In the genomic region with DNA sequence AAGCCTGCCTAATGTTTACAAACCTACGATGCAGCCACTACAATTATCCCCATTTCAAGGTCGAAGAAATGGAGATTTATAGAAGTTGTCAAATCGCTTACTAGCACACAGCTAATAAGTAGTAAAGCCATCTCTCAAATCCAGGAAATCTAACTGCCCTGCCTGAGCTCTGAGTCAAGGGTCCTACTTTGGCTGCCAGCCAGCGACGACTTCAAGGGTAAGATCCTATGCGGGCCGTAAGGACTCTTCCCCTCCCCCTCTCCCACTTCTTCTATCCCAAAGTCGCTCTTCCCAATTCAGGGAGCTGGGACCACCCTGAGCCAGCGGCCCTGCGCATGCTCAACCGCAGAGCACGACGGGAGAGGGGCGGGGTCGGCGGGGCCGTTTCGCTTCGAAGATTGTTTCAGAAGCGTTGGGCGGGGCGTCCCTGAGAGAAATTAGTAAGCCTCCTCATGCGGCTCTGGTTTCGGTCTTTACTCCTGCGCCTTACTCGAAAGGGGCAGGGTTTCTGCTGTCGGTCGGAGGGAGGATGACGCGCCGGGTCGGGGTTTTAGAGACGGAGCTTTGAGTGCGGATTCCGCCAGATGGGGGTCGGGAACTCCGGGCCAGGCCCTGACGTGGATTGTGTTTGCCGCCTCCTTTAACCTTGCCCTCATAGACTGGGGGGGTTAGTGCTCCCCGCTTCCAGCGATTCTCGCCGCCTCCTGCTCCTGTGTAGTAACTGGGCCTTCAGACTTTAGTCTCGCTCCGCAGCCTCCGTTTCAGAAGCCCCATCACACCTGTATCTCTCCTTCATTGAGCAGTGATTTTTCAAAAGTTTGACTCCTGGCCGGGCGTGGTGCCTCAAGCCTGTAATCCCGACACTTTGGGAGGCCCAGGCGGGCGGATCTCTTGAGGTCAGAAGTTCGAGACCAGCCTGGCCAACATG, we compare ENCODE assay signal across 1 cellular context.
A peak's percentile ranks its signal among the peaks of the same experiment; 100 is the strongest.
TF ChIP-seq lines count a peak whose summit lies in the region.

A gene (plus strand): TSS at position 383 of the 928 bp plus-strand sequence. CDS start 14,603 bp downstream, outside the sequence.

TF ChIP-seq in HepG2, 621 proteins besides CTCF, POLR2A, EP300 and RAD21 (continued from another document and continues in another):
- no peak for TF ChIP-seq HNRNPH1 (optimal IDR thresholded peaks at IDR 0.05; ENCODE audit: low read depth, low read length)
- no peak for TF ChIP-seq RFX1 (IDR thresholded peaks at IDR 0.05)
- TF ChIP-seq, protein P1, sequence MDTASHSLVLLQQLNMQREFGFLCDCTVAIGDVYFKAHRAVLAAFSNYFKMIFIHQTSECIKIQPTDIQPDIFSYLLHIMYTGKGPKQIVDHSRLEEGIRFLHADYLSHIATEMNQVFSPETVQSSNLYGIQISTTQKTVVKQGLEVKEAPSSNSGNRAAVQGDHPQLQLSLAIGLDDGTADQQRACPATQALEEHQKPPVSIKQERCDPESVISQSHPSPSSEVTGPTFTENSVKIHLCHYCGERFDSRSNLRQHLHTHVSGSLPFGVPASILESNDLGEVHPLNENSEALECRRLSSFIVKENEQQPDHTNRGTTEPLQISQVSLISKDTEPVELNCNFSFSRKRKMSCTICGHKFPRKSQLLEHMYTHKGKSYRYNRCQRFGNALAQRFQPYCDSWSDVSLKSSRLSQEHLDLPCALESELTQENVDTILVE (CRISPR knock-in tag; IDR thresholded peaks at IDR 0.05): no peak; the same call in 1 of the 2 replicates
- TF ChIP-seq KLF15 (CRISPR knock-in tag; IDR thresholded peaks at IDR 0.05; ENCODE audit: borderline replicate concordance): no peak
- TF ChIP-seq JUN (CRISPR knock-in tag; IDR thresholded peaks at IDR 0.05): no peak
- TF ChIP-seq ZNF678 (CRISPR knock-in tag; IDR thresholded peaks at IDR 0.05): no peak
- TF ChIP-seq, protein P2, sequence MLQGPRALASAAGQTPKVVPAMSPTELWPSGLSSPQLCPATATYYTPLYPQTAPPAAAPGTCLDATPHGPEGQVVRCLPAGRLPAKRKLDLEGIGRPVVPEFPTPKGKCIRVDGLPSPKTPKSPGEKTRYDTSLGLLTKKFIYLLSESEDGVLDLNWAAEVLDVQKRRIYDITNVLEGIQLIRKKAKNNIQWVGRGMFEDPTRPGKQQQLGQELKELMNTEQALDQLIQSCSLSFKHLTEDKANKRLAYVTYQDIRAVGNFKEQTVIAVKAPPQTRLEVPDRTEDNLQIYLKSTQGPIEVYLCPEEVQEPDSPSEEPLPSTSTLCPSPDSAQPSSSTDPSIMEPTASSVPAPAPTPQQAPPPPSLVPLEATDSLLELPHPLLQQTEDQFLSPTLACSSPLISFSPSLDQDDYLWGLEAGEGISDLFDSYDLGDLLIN (CRISPR knock-in tag; IDR thresholded peaks at IDR 0.05; ENCODE audit: borderline replicate concordance): no peak
- TF ChIP-seq HNF4A (CRISPR knock-in tag; IDR thresholded peaks at IDR 0.05): no peak
- no peak for TF ChIP-seq CBX2 (IDR thresholded peaks at IDR 0.05; ENCODE audit: low read depth, low read length)
- TF ChIP-seq CBX2 (CRISPR knock-in tag; IDR thresholded peaks at IDR 0.05; ENCODE audit: low read depth): no peak
- no peak for TF ChIP-seq EED (CRISPR knock-in tag; IDR thresholded peaks at IDR 0.05)
- TF ChIP-seq, protein P3, sequence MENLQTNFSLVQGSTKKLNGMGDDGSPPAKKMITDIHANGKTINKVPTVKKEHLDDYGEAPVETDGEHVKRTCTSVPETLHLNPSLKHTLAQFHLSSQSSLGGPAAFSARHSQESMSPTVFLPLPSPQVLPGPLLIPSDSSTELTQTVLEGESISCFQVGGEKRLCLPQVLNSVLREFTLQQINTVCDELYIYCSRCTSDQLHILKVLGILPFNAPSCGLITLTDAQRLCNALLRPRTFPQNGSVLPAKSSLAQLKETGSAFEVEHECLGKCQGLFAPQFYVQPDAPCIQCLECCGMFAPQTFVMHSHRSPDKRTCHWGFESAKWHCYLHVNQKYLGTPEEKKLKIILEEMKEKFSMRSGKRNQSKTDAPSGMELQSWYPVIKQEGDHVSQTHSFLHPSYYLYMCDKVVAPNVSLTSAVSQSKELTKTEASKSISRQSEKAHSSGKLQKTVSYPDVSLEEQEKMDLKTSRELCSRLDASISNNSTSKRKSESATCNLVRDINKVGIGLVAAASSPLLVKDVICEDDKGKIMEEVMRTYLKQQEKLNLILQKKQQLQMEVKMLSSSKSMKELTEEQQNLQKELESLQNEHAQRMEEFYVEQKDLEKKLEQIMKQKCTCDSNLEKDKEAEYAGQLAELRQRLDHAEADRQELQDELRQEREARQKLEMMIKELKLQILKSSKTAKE (CRISPR knock-in tag; IDR thresholded peaks at IDR 0.05; ENCODE audit: borderline replicate concordance): no peak
- 0 out of 2 replicates have a peak, but pooled peaks have one; percentile 22 for TF ChIP-seq THYN1 (CRISPR knock-in tag; IDR thresholded peaks at IDR 0.05; ENCODE audit: borderline replicate concordance, low read depth)
- no peak for TF ChIP-seq ZNF660 (CRISPR knock-in tag; IDR thresholded peaks at IDR 0.05; ENCODE audit: borderline replicate concordance, low read depth)
- 0 out of 2 replicates have a peak, but pooled peaks have one; percentile 27 for TF ChIP-seq HCFC1 (IDR thresholded peaks at IDR 0.05; ENCODE audit: low read depth, low read length)
- TF ChIP-seq, protein P4, sequence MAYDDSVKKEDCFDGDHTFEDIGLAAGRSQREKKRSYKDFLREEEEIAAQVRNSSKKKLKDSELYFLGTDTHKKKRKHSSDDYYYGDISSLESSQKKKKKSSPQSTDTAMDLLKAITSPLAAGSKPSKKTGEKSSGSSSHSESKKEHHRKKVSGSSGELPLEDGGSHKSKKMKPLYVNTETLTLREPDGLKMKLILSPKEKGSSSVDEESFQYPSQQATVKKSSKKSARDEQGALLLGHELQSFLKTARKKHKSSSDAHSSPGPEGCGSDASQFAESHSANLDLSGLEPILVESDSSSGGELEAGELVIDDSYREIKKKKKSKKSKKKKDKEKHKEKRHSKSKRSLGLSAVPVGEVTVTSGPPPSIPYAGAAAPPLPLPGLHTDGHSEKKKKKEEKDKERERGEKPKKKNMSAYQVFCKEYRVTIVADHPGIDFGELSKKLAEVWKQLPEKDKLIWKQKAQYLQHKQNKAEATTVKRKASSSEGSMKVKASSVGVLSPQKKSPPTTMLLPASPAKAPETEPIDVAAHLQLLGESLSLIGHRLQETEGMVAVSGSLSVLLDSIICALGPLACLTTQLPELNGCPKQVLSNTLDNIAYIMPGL (CRISPR knock-in tag; IDR thresholded peaks at IDR 0.05; ENCODE audit: borderline replicate concordance in 1 of 2, low read depth in 1 of 2): peak in 1 of 2 experiments; percentile 37; a peak in 2 of 4 replicates
- 0 out of 2 replicates have a peak, but pooled peaks have one; percentile 26 for TF ChIP-seq ZNF572 (CRISPR knock-in tag; IDR thresholded peaks at IDR 0.05)
- 0 out of 2 replicates have a peak, but pooled peaks have one; percentile 11 for TF ChIP-seq ZNF331 (CRISPR knock-in tag; IDR thresholded peaks at IDR 0.05)
- no peak for TF ChIP-seq XRCC5 (optimal IDR thresholded peaks at IDR 0.05; ENCODE audit: low read length)
- TF ChIP-seq ZFP36L1 (CRISPR knock-in tag; IDR thresholded peaks at IDR 0.05): no peak
- TF ChIP-seq CCDC6 (CRISPR knock-in tag; IDR thresholded peaks at IDR 0.05): no peak
- TF ChIP-seq ZNF816 (CRISPR knock-in tag; IDR thresholded peaks at IDR 0.05; ENCODE audit: borderline replicate concordance): no peak
- TF ChIP-seq, protein P5, sequence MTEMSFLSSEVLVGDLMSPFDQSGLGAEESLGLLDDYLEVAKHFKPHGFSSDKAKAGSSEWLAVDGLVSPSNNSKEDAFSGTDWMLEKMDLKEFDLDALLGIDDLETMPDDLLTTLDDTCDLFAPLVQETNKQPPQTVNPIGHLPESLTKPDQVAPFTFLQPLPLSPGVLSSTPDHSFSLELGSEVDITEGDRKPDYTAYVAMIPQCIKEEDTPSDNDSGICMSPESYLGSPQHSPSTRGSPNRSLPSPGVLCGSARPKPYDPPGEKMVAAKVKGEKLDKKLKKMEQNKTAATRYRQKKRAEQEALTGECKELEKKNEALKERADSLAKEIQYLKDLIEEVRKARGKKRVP (CRISPR knock-in tag; IDR thresholded peaks at IDR 0.05): no peak
- TF ChIP-seq ATF7 (IDR thresholded peaks at IDR 0.05): no peak
- TF ChIP-seq ATF7 (CRISPR knock-in tag; IDR thresholded peaks at IDR 0.05): no peak
- TF ChIP-seq, protein P6, sequence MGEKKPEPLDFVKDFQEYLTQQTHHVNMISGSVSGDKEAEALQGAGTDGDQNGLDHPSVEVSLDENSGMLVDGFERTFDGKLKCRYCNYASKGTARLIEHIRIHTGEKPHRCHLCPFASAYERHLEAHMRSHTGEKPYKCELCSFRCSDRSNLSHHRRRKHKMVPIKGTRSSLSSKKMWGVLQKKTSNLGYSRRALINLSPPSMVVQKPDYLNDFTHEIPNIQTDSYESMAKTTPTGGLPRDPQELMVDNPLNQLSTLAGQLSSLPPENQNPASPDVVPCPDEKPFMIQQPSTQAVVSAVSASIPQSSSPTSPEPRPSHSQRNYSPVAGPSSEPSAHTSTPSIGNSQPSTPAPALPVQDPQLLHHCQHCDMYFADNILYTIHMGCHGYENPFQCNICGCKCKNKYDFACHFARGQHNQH (CRISPR knock-in tag; IDR thresholded peaks at IDR 0.05): no peak
- TF ChIP-seq ZFP36 (IDR thresholded peaks at IDR 0.05; ENCODE audit: borderline replicate concordance, low read depth, low read length, partially characterized antibody): no peak
- TF ChIP-seq PCBP2 (optimal IDR thresholded peaks at IDR 0.05; ENCODE audit: low read depth, low read length, poor library complexity, severe bottlenecking): no peak
- no peak for TF ChIP-seq STAT5B (CRISPR knock-in tag; IDR thresholded peaks at IDR 0.05)
- no peak for TF ChIP-seq ESRRA (CRISPR knock-in tag; IDR thresholded peaks at IDR 0.05; ENCODE audit: low read depth)
- TF ChIP-seq POLR2AphosphoS2 (IDR thresholded peaks at IDR 0.05; ENCODE audit: low read depth, low read length): no peak
- TF ChIP-seq ZNF570 (CRISPR knock-in tag; IDR thresholded peaks at IDR 0.05; ENCODE audit: borderline replicate concordance): no peak
- TF ChIP-seq GFI1 (CRISPR knock-in tag; IDR thresholded peaks at IDR 0.05; ENCODE audit: borderline replicate concordance): peak; percentile 72; the same call in 1 of the 2 replicates
- peak; percentile 63; the same call in 1 of the 2 replicates for TF ChIP-seq MYC (CRISPR knock-in tag; IDR thresholded peaks at IDR 0.05; ENCODE audit: borderline replicate concordance)
- TF ChIP-seq ZNF296 (CRISPR knock-in tag; conservative IDR thresholded peaks at IDR 0.05): 0 out of 2 replicates have a peak, but pooled peaks have one; percentile 24
- no peak for TF ChIP-seq HMG20A (CRISPR knock-in tag; IDR thresholded peaks at IDR 0.05; ENCODE audit: borderline replicate concordance)
- no peak for TF ChIP-seq TCF7L2 (IDR thresholded peaks at IDR 0.05; ENCODE audit: low read depth, low read length)
- TF ChIP-seq, protein P7, sequence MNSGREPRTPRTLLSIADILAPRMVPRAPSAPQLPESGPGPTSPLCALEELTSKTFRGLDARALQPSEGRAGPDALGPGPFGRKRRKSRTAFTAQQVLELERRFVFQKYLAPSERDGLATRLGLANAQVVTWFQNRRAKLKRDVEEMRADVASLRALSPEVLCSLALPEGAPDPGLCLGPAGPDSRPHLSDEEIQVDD (CRISPR knock-in tag; IDR thresholded peaks at IDR 0.05; ENCODE audit: borderline replicate concordance): no peak
- no peak for TF ChIP-seq ZNF615 (CRISPR knock-in tag; IDR thresholded peaks at IDR 0.05; ENCODE audit: borderline replicate concordance)
- no peak for TF ChIP-seq MBD4 (IDR thresholded peaks at IDR 0.05; ENCODE audit: borderline replicate concordance, low read length)
- TF ChIP-seq NBN (conservative IDR thresholded peaks at IDR 0.05): no peak
- TF ChIP-seq, protein P8, sequence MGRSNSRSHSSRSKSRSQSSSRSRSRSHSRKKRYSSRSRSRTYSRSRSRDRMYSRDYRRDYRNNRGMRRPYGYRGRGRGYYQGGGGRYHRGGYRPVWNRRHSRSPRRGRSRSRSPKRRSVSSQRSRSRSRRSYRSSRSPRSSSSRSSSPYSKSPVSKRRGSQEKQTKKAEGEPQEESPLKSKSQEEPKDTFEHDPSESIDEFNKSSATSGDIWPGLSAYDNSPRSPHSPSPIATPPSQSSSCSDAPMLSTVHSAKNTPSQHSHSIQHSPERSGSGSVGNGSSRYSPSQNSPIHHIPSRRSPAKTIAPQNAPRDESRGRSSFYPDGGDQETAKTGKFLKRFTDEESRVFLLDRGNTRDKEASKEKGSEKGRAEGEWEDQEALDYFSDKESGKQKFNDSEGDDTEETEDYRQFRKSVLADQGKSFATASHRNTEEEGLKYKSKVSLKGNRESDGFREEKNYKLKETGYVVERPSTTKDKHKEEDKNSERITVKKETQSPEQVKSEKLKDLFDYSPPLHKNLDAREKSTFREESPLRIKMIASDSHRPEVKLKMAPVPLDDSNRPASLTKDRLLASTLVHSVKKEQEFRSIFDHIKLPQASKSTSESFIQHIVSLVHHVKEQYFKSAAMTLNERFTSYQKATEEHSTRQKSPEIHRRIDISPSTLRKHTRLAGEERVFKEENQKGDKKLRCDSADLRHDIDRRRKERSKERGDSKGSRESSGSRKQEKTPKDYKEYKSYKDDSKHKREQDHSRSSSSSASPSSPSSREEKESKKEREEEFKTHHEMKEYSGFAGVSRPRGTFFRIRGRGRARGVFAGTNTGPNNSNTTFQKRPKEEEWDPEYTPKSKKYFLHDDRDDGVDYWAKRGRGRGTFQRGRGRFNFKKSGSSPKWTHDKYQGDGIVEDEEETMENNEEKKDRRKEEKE (IDR thresholded peaks at IDR 0.05): no peak
- TF ChIP-seq ZFP90 (CRISPR knock-in tag; IDR thresholded peaks at IDR 0.05; ENCODE audit: borderline replicate concordance): peak; percentile 21; the same call in 1 of the 2 replicates
- no peak for TF ChIP-seq MEF2D (CRISPR knock-in tag; IDR thresholded peaks at IDR 0.05)
- TF ChIP-seq, protein P9, sequence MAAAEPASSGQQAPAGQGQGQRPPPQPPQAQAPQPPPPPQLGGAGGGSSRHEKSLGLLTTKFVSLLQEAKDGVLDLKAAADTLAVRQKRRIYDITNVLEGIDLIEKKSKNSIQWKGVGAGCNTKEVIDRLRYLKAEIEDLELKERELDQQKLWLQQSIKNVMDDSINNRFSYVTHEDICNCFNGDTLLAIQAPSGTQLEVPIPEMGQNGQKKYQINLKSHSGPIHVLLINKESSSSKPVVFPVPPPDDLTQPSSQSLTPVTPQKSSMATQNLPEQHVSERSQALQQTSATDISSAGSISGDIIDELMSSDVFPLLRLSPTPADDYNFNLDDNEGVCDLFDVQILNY (CRISPR knock-in tag; conservative IDR thresholded peaks at IDR 0.05): no peak; the same call in 1 of the 2 replicates
- no peak for TF ChIP-seq ZNF549 (CRISPR knock-in tag; IDR thresholded peaks at IDR 0.05)
- no peak for TF ChIP-seq JUNB (CRISPR knock-in tag; IDR thresholded peaks at IDR 0.05; ENCODE audit: borderline replicate concordance)
- no peak for TF ChIP-seq DR1 (CRISPR knock-in tag; IDR thresholded peaks at IDR 0.05)
- TF ChIP-seq ZFP1 (CRISPR knock-in tag; IDR thresholded peaks at IDR 0.05): no peak
- TF ChIP-seq, protein P10, sequence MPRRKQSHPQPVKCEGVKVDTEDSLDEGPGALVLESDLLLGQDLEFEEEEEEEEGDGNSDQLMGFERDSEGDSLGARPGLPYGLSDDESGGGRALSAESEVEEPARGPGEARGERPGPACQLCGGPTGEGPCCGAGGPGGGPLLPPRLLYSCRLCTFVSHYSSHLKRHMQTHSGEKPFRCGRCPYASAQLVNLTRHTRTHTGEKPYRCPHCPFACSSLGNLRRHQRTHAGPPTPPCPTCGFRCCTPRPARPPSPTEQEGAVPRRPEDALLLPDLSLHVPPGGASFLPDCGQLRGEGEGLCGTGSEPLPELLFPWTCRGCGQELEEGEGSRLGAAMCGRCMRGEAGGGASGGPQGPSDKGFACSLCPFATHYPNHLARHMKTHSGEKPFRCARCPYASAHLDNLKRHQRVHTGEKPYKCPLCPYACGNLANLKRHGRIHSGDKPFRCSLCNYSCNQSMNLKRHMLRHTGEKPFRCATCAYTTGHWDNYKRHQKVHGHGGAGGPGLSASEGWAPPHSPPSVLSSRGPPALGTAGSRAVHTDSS (CRISPR knock-in tag; conservative IDR thresholded peaks at IDR 0.05): no peak
- 0 out of 2 replicates have a peak, but pooled peaks have one; percentile 57 for TF ChIP-seq ZNF431 (CRISPR knock-in tag; IDR thresholded peaks at IDR 0.05; ENCODE audit: borderline replicate concordance, low read depth)
- no peak for TF ChIP-seq ISL2 (CRISPR knock-in tag; IDR thresholded peaks at IDR 0.05)
